ENCODE assay signal across 8 cellular contexts in genomic region chr10:94279835-94280709, GRCh38.
DNase-seq lines count a peak whose midpoint lies in the region; ATAC-seq and TF ChIP-seq lines count a peak whose summit lies in the region.

No MANE protein-coding gene starts in this region.

- no peak overlapping the region for H3K4me3 Mint-ChIP-seq in activated naive CD8-positive, alpha-beta T cell treated with anti-CD3 and anti-CD28 coated beads, Interleukin-2, amount 50 U/mL, for 24 hours

- H3K27ac Mint-ChIP-seq in activated naive CD8-positive, alpha-beta T cell treated with anti-CD3 and anti-CD28 coated beads, Interleukin-2, amount 50 U/mL, for 24 hours: no peak overlapping the region

- no peaks in the 10 kb centered on the region for H3K27me3 ChIP-seq in hepatocyte

- no peaks in the 10 kb centered on the region for H4K20me1 ChIP-seq in hepatocyte (ENCODE audit: insufficient read depth, poor library complexity, severe bottlenecking)

- DNase-seq in COLO668 (lab: John Stamatoyannopoulos, UW; ENCODE audit: unreplicated experiment) (peak; percentile 21), SW480 (ENCODE audit: low spot score) (peak; percentile 51), hepatocyte (ENCODE audit: low spot score) (peak; percentile 68)
- peak; percentile 69 for DNase-seq in activated naive CD8-positive, alpha-beta T cell treated with anti-CD3 and anti-CD28 coated beads, Interleukin-2, amount 50 U/mL, for 24 hours
- peak; percentile 71 for DNase-seq in stimulated activated CD4-positive, alpha-beta T cell treated with anti-CD3 and anti-CD28 coated beads, Interleukin-15, amount 100 ng/mL, for 24 hours

- H3K36me3 ChIP-seq in hepatocyte (replicated peaks; ENCODE audit: insufficient read depth, low read depth): no peaks in the 10 kb centered on the region

- ATAC-seq in GM19438 (IDR thresholded peaks at IDR 0.05; ENCODE audit: low read depth, unreplicated experiment) (peak; percentile 64), HG03460 (IDR thresholded peaks at IDR 0.05; ENCODE audit: unreplicated experiment) (no peak)
- ATAC-seq in activated naive CD8-positive, alpha-beta T cell treated with anti-CD3 and anti-CD28 coated beads, Interleukin-2, amount 50 U/mL, for 24 hours: peak; percentile 79

- no peaks in the 10 kb centered on the region for H3K9me3 Mint-ChIP-seq in activated naive CD8-positive, alpha-beta T cell treated with anti-CD3 and anti-CD28 coated beads, Interleukin-2, amount 50 U/mL, for 24 hours

- no peaks in the 10 kb centered on the region for H3K79me2 ChIP-seq in hepatocyte

- no peak overlapping the region for H3K27ac ChIP-seq in hepatocyte

- peak; percentile 72 for TF ChIP-seq RAD21 in Ishikawa (IDR thresholded peaks at IDR 0.05; ENCODE audit: low read depth)

- H2AFZ ChIP-seq in hepatocyte: no peak overlapping the region

- H3K4me3 ChIP-seq in hepatocyte: no peak overlapping the region

- peaks cover 21% of the 10 kb centered on the region for H3K27me3 Mint-ChIP-seq in activated naive CD8-positive, alpha-beta T cell treated with anti-CD3 and anti-CD28 coated beads, Interleukin-2, amount 50 U/mL, for 24 hours

- H3K4me2 ChIP-seq in hepatocyte: no peak overlapping the region

- H3K4me1 Mint-ChIP-seq in activated naive CD8-positive, alpha-beta T cell treated with anti-CD3 and anti-CD28 coated beads, Interleukin-2, amount 50 U/mL, for 24 hours: peaks cover 2% of the 10 kb centered on the region

- H3K9me2 ChIP-seq in hepatocyte (replicated peaks; ENCODE audit: insufficient read depth): no peaks in the 10 kb centered on the region

- no peak for TF ChIP-seq EP300 in Ishikawa (IDR thresholded peaks at IDR 0.05; ENCODE audit: borderline replicate concordance)

- TF ChIP-seq CTCF in hepatocyte (IDR thresholded peaks at IDR 0.05; ENCODE audit: poor library complexity): peak; percentile 66

- H3K36me3 Mint-ChIP-seq in activated naive CD8-positive, alpha-beta T cell treated with anti-CD3 and anti-CD28 coated beads, Interleukin-2, amount 50 U/mL, for 24 hours (ENCODE audit: low read depth): no peaks in the 10 kb centered on the region

- WGBS in hepatocyte (ENCODE audit: low lambda C conversion rate, missing lambda C conversion rate): 45% methylated on average over 14 of the region's 14 CpGs

- H3K9me3 ChIP-seq in hepatocyte (ENCODE audit: low read depth): no peaks in the 10 kb centered on the region

- no peaks in the 10 kb centered on the region for H3K4me1 ChIP-seq in hepatocyte (ENCODE audit: insufficient read depth)

TF ChIP-seq in Ishikawa, 13 proteins besides CTCF, POLR2A, EP300 and RAD21:
- TF ChIP-seq FOXM1 (IDR thresholded peaks at IDR 0.05; ENCODE audit: borderline replicate concordance, low read depth): no peak

Comparison
In these comparisons a context has a peak if more than half of its experiments do, and no peak if none do; other contexts are left out.
1. DNase-seq: peak in every context shown above with its lines; median percentile 71 in stimulated activated CD4-positive, alpha-beta T cell treated with anti-CD3 and anti-CD28 coated beads, Interleukin-15, amount 100 ng/mL, for 24 hours; 69 in activated naive CD8-positive, alpha-beta T cell treated with anti-CD3 and anti-CD28 coated beads, Interleukin-2, amount 50 U/mL, for 24 hours; 68 in hepatocyte; 51 in SW480; 21 in COLO668.